Comparison of ENCODE assay signal across 8 cellular contexts in the genomic region with DNA sequence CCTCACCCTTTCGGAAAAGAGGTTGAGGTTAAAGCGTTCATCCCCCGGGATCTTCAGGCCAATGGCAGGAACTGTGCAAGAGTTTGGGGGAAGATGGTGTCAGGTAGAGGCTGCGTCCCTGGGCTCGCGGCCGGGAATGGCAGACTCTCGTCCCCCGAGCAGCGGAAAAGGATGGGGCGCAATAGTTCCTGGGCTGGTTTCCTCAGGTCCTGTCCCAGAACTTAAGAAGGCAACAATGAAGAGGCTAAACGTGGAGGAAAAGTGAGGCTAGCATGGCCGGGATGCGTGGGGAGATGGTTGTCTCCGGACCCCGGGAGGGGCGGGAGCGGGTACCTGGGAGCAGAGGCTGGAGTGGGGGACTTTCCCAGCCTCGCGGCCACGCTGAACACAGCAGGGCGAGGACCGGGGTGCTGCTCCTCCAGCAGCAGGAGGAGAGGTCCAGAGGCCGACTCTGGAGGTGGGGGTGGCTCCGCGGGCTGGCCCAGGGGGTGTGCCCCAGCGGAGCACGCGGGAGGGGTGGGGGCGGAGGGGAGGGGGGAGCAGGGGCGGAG. TPM values are rescaled to one million over a fixed set of nuclear protein-coding genes. Genes with fewer than 3 reads are reported as not detected.
DNase-seq lines count a peak whose midpoint lies in the region; ATAC-seq and TF ChIP-seq lines count a peak whose summit lies in the region.

No MANE protein-coding gene starts in this region.

- peaks cover 7% of the 10 kb centered on the region; the same call in 1 of the 2 replicates for H3F3A ChIP-seq in Loucy (ENCODE audit: low read depth)

- DNase-seq in body of pancreas (peak in 1 of 4 donors; percentile 35), left kidney (ENCODE audit: low read depth, low spot score) (peak; percentile 40), thoracic aorta (ENCODE audit: low spot score) (no peak), NCI-H1092 (lab: John Stamatoyannopoulos, UW) (no peak)
- DNase-seq in stimulated activated CD8-positive, alpha-beta memory T cell treated with anti-CD3 and anti-CD28 coated beads, Interleukin-4, amount 100 ng/mL, for 48 hours: no peak

- TF ChIP-seq CTCF in Loucy (conservative IDR thresholded peaks at IDR 0.05; ENCODE audit: low read length) (no peak), body of pancreas (IDR thresholded peaks at IDR 0.05) (no peak), thoracic aorta (IDR thresholded peaks at IDR 0.05) (no peak)

- no peaks in the 10 kb centered on the region for H4K20me1 ChIP-seq in Loucy (ENCODE audit: insufficient read depth, low read length, poor library complexity, severe bottlenecking)

- peaks cover 6% of the 10 kb centered on the region for H3K27me3 ChIP-seq in Loucy (ENCODE audit: insufficient read depth, low read length, poor library complexity, severe bottlenecking)
- no peaks in the 10 kb centered on the region for H3K27me3 ChIP-seq in body of pancreas
- no peaks in the 10 kb centered on the region for H3K27me3 ChIP-seq in thoracic aorta (replicated peaks; ENCODE audit: insufficient read depth)

- intact Hi-C loops in body of pancreas (cut with DNase I): no loop called here

- TF ChIP-seq POLR2A in GM15510 (IDR thresholded peaks at IDR 0.05; ENCODE audit: borderline replicate concordance, extremely low read depth, insufficient read length) (peak; percentile 80), body of pancreas (IDR thresholded peaks at IDR 0.05) (no peak)

- H3K27ac ChIP-seq in body of pancreas (peak overlapping the region in 2 of 4 donors; percentile 23 to 61), thoracic aorta (peak overlapping the region in 1 of 2 donors; percentile 41)

- H3K9me3 ChIP-seq in Loucy (ENCODE audit: insufficient read depth, low read depth, low read length): no peaks in the 10 kb centered on the region
- no peaks in the 10 kb centered on the region for H3K9me3 ChIP-seq in body of pancreas
- H3K9me3 ChIP-seq in thoracic aorta: no peaks in the 10 kb centered on the region

- no peaks in the 10 kb centered on the region for H3K9me2 ChIP-seq in Loucy (replicated peaks; ENCODE audit: low read depth, low read length)

- peak overlapping the region; percentile 97 for H3K4me2 ChIP-seq in Loucy (ENCODE audit: low read depth, low read length, poor library complexity, severe bottlenecking)

- peak overlapping the region; percentile 97 for H3K9ac ChIP-seq in Loucy (ENCODE audit: low read depth, low read length, poor library complexity, severe bottlenecking)

- H3K79me2 ChIP-seq in Loucy (ENCODE audit: insufficient read depth, low read length): peaks cover 62% of the 10 kb centered on the region

- ATAC-seq in body of pancreas (peak; percentile 4), thoracic aorta (ENCODE audit: insufficient number of reproducible peaks, low FRiP score, low read depth) (no peak), GM21619 (IDR thresholded peaks at IDR 0.05; ENCODE audit: unreplicated experiment) (no peak)

- H3K4me1 ChIP-seq in Loucy (ENCODE audit: insufficient read depth, low read length, poor library complexity, severe bottlenecking) (peaks cover 44% of the 10 kb centered on the region), body of pancreas (peaks cover 13% of the 10 kb centered on the region), thoracic aorta (ENCODE audit: control insufficient read depth in 1 of 2, low read depth in 2 of 2) (peaks cover 0 to 15% of the 10 kb centered on the region in 2 donors)

- WGBS in body of pancreas, 2 donors: 2 to 3% methylated on average over 19 to 27 of the region's 31 CpGs

- H3K4me3 ChIP-seq in Loucy (ENCODE audit: low read length, poor library complexity, severe bottlenecking) (peak overlapping the region; percentile 86), body of pancreas (peak overlapping the region; percentile 52 to 80), thoracic aorta (peak overlapping the region; percentile 91)

- peak overlapping the region; percentile 67; the same call in 1 of the 2 replicates for H2AFZ ChIP-seq in Loucy (ENCODE audit: low read length)

- H3K36me3 ChIP-seq in Loucy (ENCODE audit: insufficient read depth, low read length) (no peaks in the 10 kb centered on the region), body of pancreas (replicated peaks in 1 of 2; ENCODE audit: insufficient read depth in 1 of 2, low read depth in 2 of 2) (no peaks in the 10 kb centered on the region), thoracic aorta (no peaks in the 10 kb centered on the region)

RNA-seq across cellular contexts. Expression of gene IRF5, which starts 0.9 kb away (rescaled TPM):
- 10 to 100 TPM in 1 of 2 donors, 1 to 10 TPM in 1; 4.9 to 15.3 TPM for total RNA-seq in body of pancreas
- total RNA-seq in thoracic aorta: 10 to 100 TPM; 11.9 to 25.0 TPM

RNA-seq across cellular contexts. Expression of gene KCP, which starts 28.1 kb away (rescaled TPM):
- total RNA-seq in body of pancreas (under 1 TPM in 1 of 2 donors, not detected in 1; 0.33 TPM), thoracic aorta (1 to 10 TPM in 1 of 2 donors, under 1 TPM in 1; 0.81 to 2.0 TPM)
